ENCODE assay signal across 11 cellular contexts in the genomic region with DNA sequence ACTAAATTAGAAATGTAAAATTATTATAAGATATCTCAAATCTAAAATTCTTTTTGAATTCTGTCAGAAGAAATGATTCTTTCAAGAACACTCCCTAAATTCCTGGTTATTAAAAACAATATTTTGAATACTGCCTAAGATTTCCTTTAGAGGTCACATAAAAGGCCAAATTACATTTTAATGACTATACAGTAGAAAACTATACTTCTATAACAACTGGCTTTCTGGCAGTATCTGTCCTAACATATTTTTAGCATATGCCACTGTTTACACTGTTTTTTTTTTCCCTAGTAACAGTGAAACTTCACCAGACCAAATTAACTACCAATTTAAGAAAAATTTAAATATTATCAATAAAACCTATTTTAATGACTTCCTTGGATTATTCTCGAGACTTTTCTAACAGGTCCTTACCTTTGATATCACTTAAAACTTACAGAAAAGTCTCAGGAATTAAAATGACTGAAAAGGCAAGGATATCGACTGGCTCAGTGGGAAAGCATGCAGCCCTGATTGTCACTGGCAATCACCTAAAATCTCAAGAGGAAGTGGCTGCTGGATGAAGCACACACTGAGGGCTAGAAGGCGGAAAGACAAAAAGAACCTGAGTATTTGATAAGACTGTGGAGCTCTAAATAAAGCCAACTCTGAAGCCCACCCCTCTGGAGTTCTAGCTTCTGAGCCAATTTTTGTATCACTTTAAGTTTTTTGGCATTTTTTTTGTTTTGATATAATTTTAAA. TPM values are rescaled to one million over a fixed set of nuclear protein-coding genes. Genes with fewer than 3 reads are reported as not detected.
DNase-seq lines count a peak whose midpoint lies in the region; ATAC-seq and TF ChIP-seq lines count a peak whose summit lies in the region.
"Had no signal": no experiment of that assay in that cellular context is flagged by ENCODE, and none has a peak within 500 bp of the region (broad histone marks: within the 10 kb centered on the region; RNA-seq: fewer than 3 reads in every experiment).

No MANE protein-coding gene starts in this region.

- H3K4me3 Mint-ChIP-seq in activated naive CD4-positive, alpha-beta T cell treated with anti-CD3 and anti-CD28 coated beads for 36 hours, result no peak overlapping the region
- H3K4me3 Mint-ChIP-seq in T-helper 2 cell treated with Interferon-gamma antibody and Interleukin-4, amounts not matched to agents 5 μg/mL and 100 μg/mL, for 36 hours, result peak overlapping the region; percentile 28
- H3K4me3 Mint-ChIP-seq: B cell had no signal

- H3K36me3 ChIP-seq in thoracic aorta, result no peaks in the 10 kb centered on the region

- TF ChIP-seq CTCF in thoracic aorta (IDR thresholded peaks at IDR 0.05), result no peak

- H3K9me3 Mint-ChIP-seq in activated naive CD4-positive, alpha-beta T cell treated with anti-CD3 and anti-CD28 coated beads for 36 hours, result no peaks in the 10 kb centered on the region
- H3K9me3 Mint-ChIP-seq in activated naive CD4-positive, alpha-beta T cell treated with anti-CD3 and anti-CD28 coated beads, Interleukin-2, amount 50 U/mL, for 72 hours, result peaks cover 0 to 4% of the 10 kb centered on the region in 2 donors
- no peaks in the 10 kb centered on the region for H3K9me3 Mint-ChIP-seq in T-helper 2 cell treated with Interferon-gamma antibody and Interleukin-4, amounts not matched to agents 5 μg/mL and 100 μg/mL, for 36 hours

- H3K27me3 Mint-ChIP-seq in activated naive CD4-positive, alpha-beta T cell treated with anti-CD3 and anti-CD28 coated beads for 36 hours (ENCODE audit: low read depth), result no peaks in the 10 kb centered on the region
- H3K27me3 Mint-ChIP-seq in T-helper 2 cell treated with Interferon-gamma antibody and Interleukin-4, amounts not matched to agents 5 μg/mL and 100 μg/mL, for 36 hours (ENCODE audit: low read depth), result no peaks in the 10 kb centered on the region
- H3K27me3 Mint-ChIP-seq: B cell had no signal

- peak; percentile 11 for DNase-seq in activated naive CD4-positive, alpha-beta T cell treated with anti-CD3 and anti-CD28 coated beads for 36 hours
- no peak for DNase-seq in activated naive CD4-positive, alpha-beta T cell treated with anti-CD3 and anti-CD28 coated beads, Interleukin-2, amount 50 U/mL, for 72 hours (ENCODE audit: low spot score in 2 of 2)
- DNase-seq in T-helper 2 cell treated with Interferon-gamma antibody and Interleukin-4, amounts not matched to agents 5 μg/mL and 100 μg/mL, for 36 hours (ENCODE audit: low spot score), result no peak
- DNase-seq in glomerular endothelial cell (ENCODE audit: extremely low read depth, low read depth, low spot score), result peak; percentile 25
- no peak for DNase-seq in thoracic aorta (ENCODE audit: low spot score)
- DNase-seq in GM19240 (ENCODE audit: insufficient read length, low spot score), result no peak
- DNase-seq: activated CD4-positive, alpha-beta T cell treated with anti-CD3 and anti-CD28 coated beads, Interleukin-2, amount 50 U/mL, for 1 hour had no signal

- peak overlapping the region; percentile 5 to 38 for H3K27ac ChIP-seq in thoracic aorta

- intact Hi-C loops in activated naive CD4-positive, alpha-beta T cell treated with anti-CD3 and anti-CD28 coated beads for 36 hours (cut with micrococcal nuclease), result no loop called here

- no peak overlapping the region for H3K27ac Mint-ChIP-seq in activated naive CD4-positive, alpha-beta T cell treated with anti-CD3 and anti-CD28 coated beads for 36 hours
- no peak overlapping the region for H3K27ac Mint-ChIP-seq in activated naive CD4-positive, alpha-beta T cell treated with anti-CD3 and anti-CD28 coated beads, Interleukin-2, amount 50 U/mL, for 72 hours
- H3K27ac Mint-ChIP-seq in T-helper 2 cell treated with Interferon-gamma antibody and Interleukin-4, amounts not matched to agents 5 μg/mL and 100 μg/mL, for 36 hours, result no peak overlapping the region
- H3K27ac Mint-ChIP-seq: B cell had no signal

- peaks cover 20 to 44% of the 10 kb centered on the region in 2 donors for H3K4me1 ChIP-seq in thoracic aorta (ENCODE audit: control insufficient read depth in 1 of 2, low read depth in 2 of 2)

- H3K4me3 ChIP-seq in thoracic aorta, result no peak overlapping the region
- H3K4me3 ChIP-seq: body of pancreas had no signal

- H3K27me3 ChIP-seq in thoracic aorta (replicated peaks; ENCODE audit: insufficient read depth), result no peaks in the 10 kb centered on the region
- H3K27me3 ChIP-seq: body of pancreas had no signal

- no peak for ATAC-seq in activated naive CD4-positive, alpha-beta T cell treated with anti-CD3 and anti-CD28 coated beads, Interleukin-2, amount 50 U/mL, for 72 hours
- no peak for ATAC-seq in thoracic aorta (ENCODE audit: insufficient number of reproducible peaks, low FRiP score, low read depth)
- no peak for ATAC-seq in GM21717 (IDR thresholded peaks at IDR 0.05; ENCODE audit: unreplicated experiment)
- no peak for ATAC-seq in HG03342 (IDR thresholded peaks at IDR 0.05; ENCODE audit: unreplicated experiment)

- no peaks in the 10 kb centered on the region for H3K9me3 ChIP-seq in thoracic aorta
- H3K9me3 ChIP-seq: body of pancreas had no signal

- peaks cover 17% of the 10 kb centered on the region for H3K4me1 Mint-ChIP-seq in activated naive CD4-positive, alpha-beta T cell treated with anti-CD3 and anti-CD28 coated beads for 36 hours (ENCODE audit: low read depth)
- peaks cover 44% of the 10 kb centered on the region for H3K4me1 Mint-ChIP-seq in T-helper 2 cell treated with Interferon-gamma antibody and Interleukin-4, amounts not matched to agents 5 μg/mL and 100 μg/mL, for 36 hours (ENCODE audit: low read depth)

- H3K36me3 Mint-ChIP-seq in activated naive CD4-positive, alpha-beta T cell treated with anti-CD3 and anti-CD28 coated beads for 36 hours (ENCODE audit: low read depth), result no peaks in the 10 kb centered on the region
- no peaks in the 10 kb centered on the region for H3K36me3 Mint-ChIP-seq in activated naive CD4-positive, alpha-beta T cell treated with anti-CD3 and anti-CD28 coated beads, Interleukin-2, amount 50 U/mL, for 72 hours
- no peaks in the 10 kb centered on the region for H3K36me3 Mint-ChIP-seq in T-helper 2 cell treated with Interferon-gamma antibody and Interleukin-4, amounts not matched to agents 5 μg/mL and 100 μg/mL, for 36 hours (ENCODE audit: low read depth)

- CTCF ChIA-PET in activated naive CD4-positive, alpha-beta T cell treated with anti-CD3 and anti-CD28 coated beads for 36 hours (lab: Charles Lee), result no interaction called here

RNA-seq across cellular contexts. Expression of a gene that starts 59.6 kb away (rescaled TPM):
- total RNA-seq in activated naive CD4-positive, alpha-beta T cell treated with anti-CD3 and anti-CD28 coated beads for 36 hours, result 1 to 10 TPM; 1.3 to 1.7 TPM
- 1 to 10 TPM; 1.9 to 2.3 TPM for total RNA-seq in activated naive CD4-positive, alpha-beta T cell treated with anti-CD3 and anti-CD28 coated beads, Interleukin-2, amount 50 U/mL, for 72 hours
- total RNA-seq in glomerular endothelial cell, result 23.0 and 24.9 TPM in 2 replicates
- total RNA-seq in thoracic aorta, result 10 to 100 TPM; 26.8 to 39.6 TPM

Comparison
In these comparisons a context has a peak if more than half of its experiments do, and no peak if none do; other contexts are left out.
1. DNase-seq: peak in activated naive CD4-positive, alpha-beta T cell treated with anti-CD3 and anti-CD28 coated beads for 36 hours (single experiment) and glomerular endothelial cell (single experiment); none in activated naive CD4-positive, alpha-beta T cell treated with anti-CD3 and anti-CD28 coated beads, Interleukin-2, amount 50 U/mL, for 72 hours (0 of 2), T-helper 2 cell treated with Interferon-gamma antibody and Interleukin-4, amounts not matched to agents 5 μg/mL and 100 μg/mL, for 36 hours (single experiment), thoracic aorta (single experiment) and GM19240 (single experiment).